Comparison of ENCODE assay signal across 1 cellular context in genomic region chr10:38003588-38003987, GRCh38.
TF ChIP-seq lines count a peak whose summit lies in the region.

No MANE protein-coding gene starts in this region.

TF ChIP-seq in K562, 482 proteins besides CTCF, POLR2A, EP300 and RAD21:
- TF ChIP-seq SOX6 (IDR thresholded peaks at IDR 0.05), result peak; percentile 42; the same call in 1 of the 2 replicates
- TF ChIP-seq TRIM24 (IDR thresholded peaks at IDR 0.05), result peak in 1 of 2 experiments; percentile 39; a peak in 1 of 4 replicates
- peak; percentile 78 for TF ChIP-seq CBFA2T2 (conservative IDR thresholded peaks at IDR 0.05)
- TF ChIP-seq STAT5A (IDR thresholded peaks at IDR 0.05; ENCODE audit: borderline replicate concordance, low read length), result peak; percentile 34; the same call in 1 of the 2 replicates
- no peak for TF ChIP-seq CBX3 (IDR thresholded peaks at IDR 0.05; ENCODE audit: borderline replicate concordance in 1 of 2, low read length in 2 of 2)
- TF ChIP-seq DPF2 (IDR thresholded peaks at IDR 0.05), result peak; percentile 69
- no peak for TF ChIP-seq PHF20 (IDR thresholded peaks at IDR 0.05; ENCODE audit: partially characterized antibody)
- TF ChIP-seq MTA2 (IDR thresholded peaks at IDR 0.05; ENCODE audit: low read depth), result peak; percentile 60; the same call in 1 of the 2 replicates
- 0 out of 2 replicates have a peak, but pooled peaks have one; percentile 45 for TF ChIP-seq SMARCE1 (IDR thresholded peaks at IDR 0.05)
- peak; percentile 70 for TF ChIP-seq NCOR1 (IDR thresholded peaks at IDR 0.05)
- peak; percentile 36; the same call in 1 of the 2 replicates for TF ChIP-seq NFIC (IDR thresholded peaks at IDR 0.05)
- TF ChIP-seq TCF3 (CRISPR knock-in tag; IDR thresholded peaks at IDR 0.05), result peak; percentile 83
- TF ChIP-seq KLF16 (IDR thresholded peaks at IDR 0.05), result peak; percentile 68
- 0 out of 2 replicates have a peak, but pooled peaks have one; percentile 12 for TF ChIP-seq FOXM1 (IDR thresholded peaks at IDR 0.05; ENCODE audit: low read depth)
- TF ChIP-seq FOXM1 (CRISPR knock-in tag; IDR thresholded peaks at IDR 0.05; ENCODE audit: low read depth), result no peak
- TF ChIP-seq POLR2AphosphoS5 (IDR thresholded peaks at IDR 0.05; ENCODE audit: control insufficient read depth, insufficient read depth, low read depth, low read length), result peak; percentile 38; the same call in 1 of the 2 replicates
- TF ChIP-seq, protein P1, sequence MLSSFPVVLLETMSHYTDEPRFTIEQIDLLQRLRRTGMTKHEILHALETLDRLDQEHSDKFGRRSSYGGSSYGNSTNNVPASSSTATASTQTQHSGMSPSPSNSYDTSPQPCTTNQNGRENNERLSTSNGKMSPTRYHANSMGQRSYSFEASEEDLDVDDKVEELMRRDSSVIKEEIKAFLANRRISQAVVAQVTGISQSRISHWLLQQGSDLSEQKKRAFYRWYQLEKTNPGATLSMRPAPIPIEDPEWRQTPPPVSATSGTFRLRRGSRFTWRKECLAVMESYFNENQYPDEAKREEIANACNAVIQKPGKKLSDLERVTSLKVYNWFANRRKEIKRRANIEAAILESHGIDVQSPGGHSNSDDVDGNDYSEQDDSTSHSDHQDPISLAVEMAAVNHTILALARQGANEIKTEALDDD (IDR thresholded peaks at IDR 0.05), result peak; percentile 87
- TF ChIP-seq CHD1 (IDR thresholded peaks at IDR 0.05; ENCODE audit: low read length), result no peak
- no peak for TF ChIP-seq PCBP2 (IDR thresholded peaks at IDR 0.05; ENCODE audit: low read depth, low read length, poor library complexity, severe bottlenecking)
- TF ChIP-seq ELK3 (CRISPR knock-in tag; IDR thresholded peaks at IDR 0.05), result no peak
- TF ChIP-seq TEAD4 (IDR thresholded peaks at IDR 0.05; ENCODE audit: low read length), result peak; percentile 80
- TF ChIP-seq TEAD4 (CRISPR knock-in tag; IDR thresholded peaks at IDR 0.05; ENCODE audit: borderline replicate concordance), result no peak
- TF ChIP-seq ARID1B (IDR thresholded peaks at IDR 0.05), result peak; percentile 85
- TF ChIP-seq RBBP5 (IDR thresholded peaks at IDR 0.05; ENCODE audit: borderline replicate concordance, insufficient read depth, low read length, poor library complexity, severe bottlenecking), result peak; percentile 50
- TF ChIP-seq LEF1 (IDR thresholded peaks at IDR 0.05), result peak; percentile 82
- TF ChIP-seq CBFA2T3 (IDR thresholded peaks at IDR 0.05), result peak; percentile 86
- TF ChIP-seq TAL1 (IDR thresholded peaks at IDR 0.05), result peak; percentile 68
